1 cellular context compared by ENCODE assay signal in genomic region chr3:195908439-195909293, GRCh38.
TF ChIP-seq lines count a peak whose summit lies in the region.

Gene TNK2, minus strand, starts transcription at chr3:195908551. Its CDS starts 19,963 bp downstream, at chr3:195888588.

TF ChIP-seq in K562, 482 proteins besides CTCF, POLR2A, EP300 and RAD21 (continued from another document):
- TF ChIP-seq TFE3 (CRISPR knock-in tag; IDR thresholded peaks at IDR 0.05): no peak
- peak in 1 of 2 experiments; percentile 22; a peak in 2 of 4 replicates for TF ChIP-seq NONO (IDR thresholded peaks at IDR 0.05; ENCODE audit: low read depth in 2 of 2, low read length in 1 of 2)
- 0 out of 2 replicates have a peak, but pooled peaks have one; percentile 35 for TF ChIP-seq ETS1 (conservative IDR thresholded peaks at IDR 0.05; ENCODE audit: control insufficient read depth, low read depth, low read length)
- TF ChIP-seq UBTF (IDR thresholded peaks at IDR 0.05; ENCODE audit: borderline replicate concordance in 1 of 2, low read depth in 2 of 2, low read length in 2 of 2): peak; percentile 28 to 59; a peak in 1 of 4 replicates
- no peak for TF ChIP-seq ZNF785 (CRISPR knock-in tag; IDR thresholded peaks at IDR 0.05)
- TF ChIP-seq PHF8 (IDR thresholded peaks at IDR 0.05; ENCODE audit: borderline replicate concordance, low read length): peak; percentile 10; the same call in 1 of the 2 replicates
